ENCODE assay signal across 1 cellular context in the genomic region with DNA sequence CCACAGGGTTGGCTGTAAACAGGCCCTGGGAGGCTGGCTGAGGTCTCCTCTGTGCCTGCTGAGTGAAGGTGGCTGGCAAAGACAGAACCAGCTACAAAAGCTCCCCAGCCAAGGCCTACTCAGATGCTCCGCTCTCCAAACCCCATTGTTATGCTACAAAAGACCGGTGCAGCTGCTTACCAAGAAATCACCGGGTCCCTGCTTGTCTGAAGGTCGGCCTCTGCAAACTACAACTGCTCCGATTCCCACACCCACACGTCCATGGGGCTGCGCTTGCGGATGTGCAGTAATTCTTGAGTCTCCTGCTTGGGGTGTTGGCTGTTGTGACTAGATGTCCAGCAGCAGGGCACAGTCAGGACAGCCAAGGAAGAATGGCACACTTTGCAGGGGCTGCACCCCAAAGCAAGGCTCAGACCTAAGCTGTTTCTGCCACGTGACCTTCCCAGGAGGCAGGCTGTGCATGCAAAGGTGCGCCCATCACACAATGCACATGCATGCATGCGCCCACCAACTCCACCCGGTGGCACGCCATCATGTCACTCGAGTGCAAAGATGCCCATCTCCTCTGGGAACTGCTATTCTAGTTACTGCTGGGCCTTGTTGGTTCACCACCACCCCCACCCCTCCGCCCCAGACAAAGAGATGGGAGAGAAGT.
TF ChIP-seq lines count a peak whose summit lies in the region.

No MANE protein-coding gene starts in this region.

TF ChIP-seq in SK-N-SH treated with all-trans-retinoic acid at 6 μM for 48 hours, 23 proteins besides CTCF, POLR2A, EP300 and RAD21 (continued from another document):
- TF ChIP-seq, protein P1, sequence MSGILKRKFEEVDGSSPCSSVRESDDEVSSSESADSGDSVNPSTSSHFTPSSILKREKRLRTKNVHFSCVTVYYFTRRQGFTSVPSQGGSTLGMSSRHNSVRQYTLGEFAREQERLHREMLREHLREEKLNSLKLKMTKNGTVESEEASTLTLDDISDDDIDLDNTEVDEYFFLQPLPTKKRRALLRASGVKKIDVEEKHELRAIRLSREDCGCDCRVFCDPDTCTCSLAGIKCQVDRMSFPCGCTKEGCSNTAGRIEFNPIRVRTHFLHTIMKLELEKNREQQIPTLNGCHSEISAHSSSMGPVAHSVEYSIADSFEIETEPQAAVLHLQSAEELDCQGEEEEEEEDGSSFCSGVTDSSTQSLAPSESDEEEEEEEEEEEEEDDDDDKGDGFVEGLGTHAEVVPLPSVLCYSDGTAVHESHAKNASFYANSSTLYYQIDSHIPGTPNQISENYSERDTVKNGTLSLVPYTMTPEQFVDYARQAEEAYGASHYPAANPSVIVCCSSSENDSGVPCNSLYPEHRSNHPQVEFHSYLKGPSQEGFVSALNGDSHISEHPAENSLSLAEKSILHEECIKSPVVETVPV (CRISPR knock-in tag; IDR thresholded peaks at IDR 0.05), result no peak
- TF ChIP-seq OSR1 (CRISPR knock-in tag; IDR thresholded peaks at IDR 0.05), result no peak
- TF ChIP-seq SNAI2 (CRISPR knock-in tag; IDR thresholded peaks at IDR 0.05), result no peak
- no peak for TF ChIP-seq BACH2 (CRISPR knock-in tag; IDR thresholded peaks at IDR 0.05; ENCODE audit: borderline replicate concordance)
- no peak for TF ChIP-seq ZFP3 (CRISPR knock-in tag; IDR thresholded peaks at IDR 0.05)
